16 cellular contexts compared by ENCODE assay signal in genomic region chr7:134826105-134826504, GRCh38. TPM values are rescaled to one million over a fixed set of nuclear protein-coding genes. Genes with fewer than 3 reads are reported as not detected.
A peak's percentile ranks its signal among the peaks of the same experiment; 100 is the strongest.
DNase-seq lines count a peak whose midpoint lies in the region; ATAC-seq and TF ChIP-seq lines count a peak whose summit lies in the region.
"Had no signal": no experiment of that assay in that cellular context is flagged by ENCODE, and none has a peak within 500 bp of the region (broad histone marks: within the 10 kb centered on the region; RNA-seq: fewer than 3 reads in every experiment).

No MANE protein-coding gene starts in this region.

- H3K4me3 ChIP-seq in ACC112 (ENCODE audit: low read depth, low read length) (no peak overlapping the region), fibroblast of the aortic adventitia (ENCODE audit: low read depth, low read length) (no peak overlapping the region), osteoblast (ENCODE audit: insufficient read depth, low read length) (no peak overlapping the region)
- H3K4me3 ChIP-seq: A549, adrenal gland, SK-N-MC, skin epidermis, upper lobe of left lung had no signal

- peak; percentile 14 for DNase-seq in RKO (ENCODE audit: low spot score)
- DNase-seq in fibroblast of the aortic adventitia (ENCODE audit: low read depth) = peak; percentile 79
- DNase-seq in osteoblast (ENCODE audit: insufficient read length, low spot score, missing footprints) = no peak
- DNase-seq in NCI-H1417 treated with DMSO at 0.1 percent for 48 hours (lab: John Stamatoyannopoulos, UW) = no peak
- no peak for DNase-seq in naive thymus-derived CD8-positive, alpha-beta T cell
- DNase-seq in DMS79 (lab: John Stamatoyannopoulos, UW) = no peak
- no peak for DNase-seq in COLO668 (lab: John Stamatoyannopoulos, UW; ENCODE audit: unreplicated experiment)
- DNase-seq: activated B cell treated with CpG ODN at 0.5 μM for 24 hours, adrenal gland, DMS53, GOT3, upper lobe of left lung had no signal

- POLR2A ChIA-PET in naive thymus-derived CD8-positive, alpha-beta T cell (lab: Charles Lee) = no interaction called here

- no peak for TF ChIP-seq CTCF in fibroblast of the aortic adventitia (IDR thresholded peaks at IDR 0.05; ENCODE audit: insufficient read depth, low read length)
- no peak for TF ChIP-seq CTCF in osteoblast (IDR thresholded peaks at IDR 0.05; ENCODE audit: extremely low read depth, low read depth, low read length)

- H3K27ac ChIP-seq in ACC112 (ENCODE audit: low read depth, low read length) = peak overlapping the region; percentile 84
- H3K27ac ChIP-seq in osteoblast (ENCODE audit: low read depth, low read length) = peak overlapping the region; percentile 95
- H3K27ac ChIP-seq: A549, SK-N-MC had no signal

- no peak for ATAC-seq in naive thymus-derived CD8-positive, alpha-beta T cell
- ATAC-seq: A549 had no signal

- no peak overlapping the region for H3K4me3 Mint-ChIP-seq in naive thymus-derived CD8-positive, alpha-beta T cell
- H3K4me3 Mint-ChIP-seq: activated B cell treated with CpG ODN at 0.5 μM for 24 hours had no signal

- peaks cover 39% of the 10 kb centered on the region for H4K20me1 ChIP-seq in osteoblast (ENCODE audit: insufficient read depth, low read length)

- H2AFZ ChIP-seq in ACC112 (ENCODE audit: low read length, unreplicated experiment) (no peak overlapping the region), osteoblast (ENCODE audit: low read length) (no peak overlapping the region)

- H3K4me1 Mint-ChIP-seq in naive thymus-derived CD8-positive, alpha-beta T cell = no peaks in the 10 kb centered on the region
- H3K4me1 Mint-ChIP-seq: activated B cell treated with CpG ODN at 0.5 μM for 24 hours had no signal

- H3K9me3 Mint-ChIP-seq in naive thymus-derived CD8-positive, alpha-beta T cell = no peaks in the 10 kb centered on the region
- H3K9me3 Mint-ChIP-seq: activated B cell treated with CpG ODN at 0.5 μM for 24 hours had no signal

- H3K4me1 ChIP-seq in ACC112 (ENCODE audit: control insufficient read depth, insufficient read depth, low read length, unreplicated experiment) = peaks cover 51% of the 10 kb centered on the region
- H3K4me1 ChIP-seq in osteoblast (ENCODE audit: insufficient read depth, low read length) = peaks cover 81% of the 10 kb centered on the region
- H3K4me1 ChIP-seq: A549, adrenal gland, upper lobe of left lung had no signal

- H3K27ac Mint-ChIP-seq in naive thymus-derived CD8-positive, alpha-beta T cell = no peak overlapping the region
- H3K27ac Mint-ChIP-seq: activated B cell treated with CpG ODN at 0.5 μM for 24 hours had no signal

- no peaks in the 10 kb centered on the region for H3K9me3 ChIP-seq in osteoblast (ENCODE audit: low read depth, low read length)
- H3K9me3 ChIP-seq: A549, adrenal gland, upper lobe of left lung had no signal

- peak overlapping the region; percentile 28 for H3K4me2 ChIP-seq in osteoblast (ENCODE audit: insufficient read depth, low read length)
- H3K4me2 ChIP-seq: A549 had no signal

- H3K79me2 ChIP-seq in ACC112 (ENCODE audit: control insufficient read depth, insufficient read depth, low read length, unreplicated experiment) = peaks cover 60% of the 10 kb centered on the region
- peaks cover 93% of the 10 kb centered on the region for H3K79me2 ChIP-seq in osteoblast (ENCODE audit: insufficient read depth, low read length)

- H3K36me3 Mint-ChIP-seq in naive thymus-derived CD8-positive, alpha-beta T cell = peaks cover 0 to 2% (median 1%) of the 10 kb centered on the region in 3 donors

- H3K27me3 Mint-ChIP-seq in naive thymus-derived CD8-positive, alpha-beta T cell = no peaks in the 10 kb centered on the region

- H3K36me3 ChIP-seq in ACC112 (ENCODE audit: insufficient read depth, low read length) = no peaks in the 10 kb centered on the region
- peaks cover 45% of the 10 kb centered on the region for H3K36me3 ChIP-seq in osteoblast (ENCODE audit: insufficient read depth, low read length)
- H3K36me3 ChIP-seq: adrenal gland, upper lobe of left lung had no signal

- H3K27me3 ChIP-seq in ACC112 (ENCODE audit: insufficient read depth, low read length) (no peaks in the 10 kb centered on the region), osteoblast (ENCODE audit: insufficient read depth, low read length) (no peaks in the 10 kb centered on the region)
- H3K27me3 ChIP-seq: adrenal gland, upper lobe of left lung had no signal

RNA-seq across cellular contexts. Expression of gene CALD1, which starts 46.7 kb away (rescaled TPM):
- total RNA-seq in fibroblast of the aortic adventitia (ENCODE audit: low replicate concordance) (201 and 686 TPM in 2 replicates), osteoblast (1,075 and 1,123 TPM in 2 replicates)
- not detected for total RNA-seq in naive thymus-derived CD8-positive, alpha-beta T cell
- not detected for polyA plus RNA-seq in naive thymus-derived CD8-positive, alpha-beta T cell

Comparison
In these comparisons a context has a peak if more than half of its experiments do, and no peak if none do; other contexts are left out.
1. DNase-seq: peak in RKO (single experiment) and fibroblast of the aortic adventitia (single experiment); none in osteoblast (single experiment), NCI-H1417 treated with DMSO at 0.1 percent for 48 hours (single experiment), naive thymus-derived CD8-positive, alpha-beta T cell (0 of 10), DMS79 (single experiment) and COLO668 (single experiment).
2. RNA of gene CALD1, which starts 46.7 kb away (total RNA-seq): 1,075 to 1,123 TPM in osteoblast and 201 to 686 TPM in fibroblast of the aortic adventitia; not detected in naive thymus-derived CD8-positive, alpha-beta T cell; every median in the first group is over 100 times any median in the second.